ENCODE assay signal across 8 cellular contexts in the genomic region with DNA sequence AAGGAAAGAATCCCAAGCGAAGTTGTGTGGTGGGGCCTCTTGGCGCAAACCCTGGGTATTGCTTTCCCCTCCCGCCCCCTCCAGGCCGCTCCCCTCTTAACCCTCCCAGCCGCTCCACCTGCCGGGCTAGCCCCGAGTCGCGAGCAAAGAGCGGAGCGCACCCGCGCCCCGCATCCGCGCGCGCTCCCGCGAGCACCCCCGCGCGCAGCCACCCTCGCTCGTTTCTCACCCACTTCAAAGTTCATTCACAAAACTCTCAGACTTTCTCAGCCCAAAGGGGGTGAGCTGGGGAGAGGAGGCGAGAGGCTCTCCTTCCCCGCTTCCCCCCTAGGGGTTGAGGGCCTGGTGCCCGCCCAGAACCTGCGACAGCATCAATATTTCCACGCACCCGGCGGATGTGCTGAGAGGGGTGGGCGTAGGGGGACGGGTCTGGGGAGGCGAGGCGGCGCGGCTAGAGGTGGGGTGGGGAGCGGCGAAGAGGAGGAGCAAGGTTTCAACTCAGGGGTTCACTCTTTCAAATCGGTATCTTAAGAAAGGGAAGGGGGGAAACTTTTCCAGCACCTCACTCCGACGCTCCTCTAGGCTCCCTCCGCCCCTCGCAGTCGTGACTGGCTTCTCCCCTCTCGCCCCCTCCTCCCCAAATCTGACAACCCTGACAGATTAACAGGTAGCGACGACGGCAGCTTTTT. TPM values are rescaled to one million over a fixed set of nuclear protein-coding genes. Genes with fewer than 3 reads are reported as not detected.
DNase-seq lines count a peak whose midpoint lies in the region; ATAC-seq, FAIRE-seq and TF ChIP-seq lines count a peak whose summit lies in the region.

No MANE protein-coding gene starts in this region.

- no peaks in the 10 kb centered on the region for H3K36me3 ChIP-seq in neuron (ENCODE audit: insufficient read depth, low read length)

- FAIRE-seq in HTR-8/SVneo (lab: Jason Lieb, UNC) = no peak

- H3K4me3 ChIP-seq in AG10803 (ENCODE audit: low read length) (peak overlapping the region; percentile 88), neuron (ENCODE audit: low read length) (peak overlapping the region; percentile 85)

- H3K36me3 Mint-ChIP-seq in activated T-helper 2 cell treated with anti-CD3 and anti-CD28 coated beads, Interferon-gamma antibody, Interleukin-2, Interleukin-4, amounts not matched to agents 10 μg/mL and 5 μg/mL and 100 μg/mL, durations not matched to agents 14 hours and 24 hours and 36 hours (ENCODE audit: low read depth) = no peaks in the 10 kb centered on the region

- H2AFZ ChIP-seq in neuron (ENCODE audit: low read depth, low read length) = peak overlapping the region; percentile 71

- no peaks in the 10 kb centered on the region for H3K9me3 Mint-ChIP-seq in activated T-helper 2 cell treated with anti-CD3 and anti-CD28 coated beads, Interferon-gamma antibody, Interleukin-2, Interleukin-4, amounts not matched to agents 10 μg/mL and 5 μg/mL and 100 μg/mL, durations not matched to agents 14 hours and 24 hours and 36 hours

- H3K4me3 Mint-ChIP-seq in activated T-helper 2 cell treated with anti-CD3 and anti-CD28 coated beads, Interferon-gamma antibody, Interleukin-2, Interleukin-4, amounts not matched to agents 10 μg/mL and 5 μg/mL and 100 μg/mL, durations not matched to agents 14 hours and 24 hours and 36 hours (ENCODE audit: low read depth) = peak overlapping the region; percentile 91

- H3K4me1 ChIP-seq in foreskin keratinocyte = peaks cover 3% of the 10 kb centered on the region
- H3K4me1 ChIP-seq in neuron (ENCODE audit: insufficient read depth, low read length) = peaks cover 26% of the 10 kb centered on the region

- H3K27ac Mint-ChIP-seq in activated T-helper 2 cell treated with anti-CD3 and anti-CD28 coated beads, Interferon-gamma antibody, Interleukin-2, Interleukin-4, amounts not matched to agents 10 μg/mL and 5 μg/mL and 100 μg/mL, durations not matched to agents 14 hours and 24 hours and 36 hours = peak overlapping the region; percentile 88

- peaks cover 33% of the 10 kb centered on the region for H3K27me3 Mint-ChIP-seq in activated T-helper 2 cell treated with anti-CD3 and anti-CD28 coated beads, Interferon-gamma antibody, Interleukin-2, Interleukin-4, amounts not matched to agents 10 μg/mL and 5 μg/mL and 100 μg/mL, durations not matched to agents 14 hours and 24 hours and 36 hours (ENCODE audit: low read depth)

- intact Hi-C loops in activated T-helper 2 cell treated with anti-CD3 and anti-CD28 coated beads, Interferon-gamma antibody, Interleukin-2, Interleukin-4, amounts not matched to agents 10 μg/mL and 5 μg/mL and 100 μg/mL, durations not matched to agents 14 hours and 24 hours and 36 hours (cut with micrococcal nuclease) = loop anchor here (1.0 to 10.0 kb wide), 7 partner anchors 56 to 850 kb away; a partner anchor contains a TSS

- no peak overlapping the region for H3K27ac ChIP-seq in foreskin keratinocyte
- H3K27ac ChIP-seq in substantia nigra (ENCODE audit: low read depth, low read length, poor library complexity, severe bottlenecking) = peak overlapping the region; percentile 87

- peak; percentile 45 for ATAC-seq in foreskin keratinocyte

- DNase-seq in AG10803 (ENCODE audit: low read depth) = peak; percentile 32
- peak; percentile 52 for DNase-seq in HTR-8/SVneo (ENCODE audit: insufficient read length, low spot score)
- peak; percentile 77 for DNase-seq in activated T-helper 2 cell treated with anti-CD3 and anti-CD28 coated beads, Interferon-gamma antibody, Interleukin-2, Interleukin-4, amounts not matched to agents 10 μg/mL and 5 μg/mL and 100 μg/mL, durations not matched to agents 14 hours and 24 hours and 36 hours (ENCODE audit: low spot score)
- DNase-seq in foreskin keratinocyte = no peak
- DNase-seq in substantia nigra (lab: John Stamatoyannopoulos, UW) = peak in 43 of 49 donors; percentile 18 to 86 (median 60)
- no peak for DNase-seq in pons (ENCODE audit: low spot score)

- no peaks in the 10 kb centered on the region for H3K9me3 ChIP-seq in neuron (ENCODE audit: low read length)

- H3K4me1 Mint-ChIP-seq in activated T-helper 2 cell treated with anti-CD3 and anti-CD28 coated beads, Interferon-gamma antibody, Interleukin-2, Interleukin-4, amounts not matched to agents 10 μg/mL and 5 μg/mL and 100 μg/mL, durations not matched to agents 14 hours and 24 hours and 36 hours (ENCODE audit: low read depth) = peaks cover 44% of the 10 kb centered on the region

- TF ChIP-seq CTCF in AG10803 (conservative IDR thresholded peaks at IDR 0.05; ENCODE audit: low read length) (peak; percentile 5; the same call in 1 of the 2 replicates), foreskin keratinocyte (conservative IDR thresholded peaks at IDR 0.05) (peak; percentile 39)

- peaks cover 3% of the 10 kb centered on the region for H3K27me3 ChIP-seq in foreskin keratinocyte
- H3K27me3 ChIP-seq in neuron (ENCODE audit: insufficient read depth, low read length) = no peaks in the 10 kb centered on the region

TF ChIP-seq in PFSK-1, 5 proteins besides CTCF, POLR2A, EP300 and RAD21:
- TF ChIP-seq, protein P1, sequence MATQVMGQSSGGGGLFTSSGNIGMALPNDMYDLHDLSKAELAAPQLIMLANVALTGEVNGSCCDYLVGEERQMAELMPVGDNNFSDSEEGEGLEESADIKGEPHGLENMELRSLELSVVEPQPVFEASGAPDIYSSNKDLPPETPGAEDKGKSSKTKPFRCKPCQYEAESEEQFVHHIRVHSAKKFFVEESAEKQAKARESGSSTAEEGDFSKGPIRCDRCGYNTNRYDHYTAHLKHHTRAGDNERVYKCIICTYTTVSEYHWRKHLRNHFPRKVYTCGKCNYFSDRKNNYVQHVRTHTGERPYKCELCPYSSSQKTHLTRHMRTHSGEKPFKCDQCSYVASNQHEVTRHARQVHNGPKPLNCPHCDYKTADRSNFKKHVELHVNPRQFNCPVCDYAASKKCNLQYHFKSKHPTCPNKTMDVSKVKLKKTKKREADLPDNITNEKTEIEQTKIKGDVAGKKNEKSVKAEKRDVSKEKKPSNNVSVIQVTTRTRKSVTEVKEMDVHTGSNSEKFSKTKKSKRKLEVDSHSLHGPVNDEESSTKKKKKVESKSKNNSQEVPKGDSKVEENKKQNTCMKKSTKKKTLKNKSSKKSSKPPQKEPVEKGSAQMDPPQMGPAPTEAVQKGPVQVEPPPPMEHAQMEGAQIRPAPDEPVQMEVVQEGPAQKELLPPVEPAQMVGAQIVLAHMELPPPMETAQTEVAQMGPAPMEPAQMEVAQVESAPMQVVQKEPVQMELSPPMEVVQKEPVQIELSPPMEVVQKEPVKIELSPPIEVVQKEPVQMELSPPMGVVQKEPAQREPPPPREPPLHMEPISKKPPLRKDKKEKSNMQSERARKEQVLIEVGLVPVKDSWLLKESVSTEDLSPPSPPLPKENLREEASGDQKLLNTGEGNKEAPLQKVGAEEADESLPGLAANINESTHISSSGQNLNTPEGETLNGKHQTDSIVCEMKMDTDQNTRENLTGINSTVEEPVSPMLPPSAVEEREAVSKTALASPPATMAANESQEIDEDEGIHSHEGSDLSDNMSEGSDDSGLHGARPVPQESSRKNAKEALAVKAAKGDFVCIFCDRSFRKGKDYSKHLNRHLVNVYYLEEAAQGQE (IDR thresholded peaks at IDR 0.05; ENCODE audit: insufficient read depth in 1 of 2, low read depth in 2 of 2, low read length in 2 of 2) = no peak
- TF ChIP-seq POLR2AphosphoS5 (IDR thresholded peaks at IDR 0.05; ENCODE audit: low read depth, low read length) (no peak; the same call in 1 of the 2 replicates), FOXP2 (optimal IDR thresholded peaks at IDR 0.05; ENCODE audit: borderline replicate concordance, extremely low read depth, extremely low read length, insufficient read depth) (peak; percentile 22), SIN3A (IDR thresholded peaks at IDR 0.05; ENCODE audit: borderline replicate concordance, insufficient read depth, low read length) (no peak; the same call in 1 of the 2 replicates), TAF1 (IDR thresholded peaks at IDR 0.05; ENCODE audit: borderline replicate concordance, insufficient read depth, low read length) (no peak)

RNA-seq across cellular contexts. Expression of a gene that starts 1.8 kb away (rescaled TPM):
- polyA plus RNA-seq in PFSK-1 (2012; ENCODE audit: insufficient read length, low read depth) = 6.5 TPM
- total RNA-seq in activated T-helper 2 cell treated with anti-CD3 and anti-CD28 coated beads, Interferon-gamma antibody, Interleukin-2, Interleukin-4, amounts not matched to agents 10 μg/mL and 5 μg/mL and 100 μg/mL, durations not matched to agents 14 hours and 24 hours and 36 hours = 3.0 and 3.3 TPM in 2 replicates
- 0.35 and 0.61 TPM in 2 replicates for total RNA-seq in foreskin keratinocyte
- polyA plus RNA-seq in foreskin keratinocyte = 0.09 and 0.19 TPM in 2 replicates

Comparison
In these comparisons a context has a peak if more than half of its experiments do, and no peak if none do; other contexts are left out.
1. DNase-seq: peak in AG10803 (single experiment), HTR-8/SVneo (single experiment), activated T-helper 2 cell treated with anti-CD3 and anti-CD28 coated beads, Interferon-gamma antibody, Interleukin-2, Interleukin-4, amounts not matched to agents 10 μg/mL and 5 μg/mL and 100 μg/mL, durations not matched to agents 14 hours and 24 hours and 36 hours (single experiment) and substantia nigra (43 of 49); none in foreskin keratinocyte (0 of 2) and pons (single experiment).